ENCODE assay signal across 1 cellular context in genomic region chr4:152269448-152270191, GRCh38.
TF ChIP-seq lines count a peak whose summit lies in the region.

No MANE protein-coding gene starts in this region.

TF ChIP-seq in HepG2, 621 proteins besides CTCF, POLR2A, EP300 and RAD21:
- no peak for TF ChIP-seq CEBPZ (IDR thresholded peaks at IDR 0.05; ENCODE audit: low read length)
- TF ChIP-seq HNF4A (CRISPR knock-in tag; IDR thresholded peaks at IDR 0.05) = peak; percentile 50; the same call in 1 of the 2 replicates
- no peak for TF ChIP-seq SNAPC2 (CRISPR knock-in tag; IDR thresholded peaks at IDR 0.05)
- TF ChIP-seq KLF11 (CRISPR knock-in tag; IDR thresholded peaks at IDR 0.05) = no peak
- no peak for TF ChIP-seq TRAFD1 (CRISPR knock-in tag; IDR thresholded peaks at IDR 0.05; ENCODE audit: borderline replicate concordance)
- TF ChIP-seq ZNF737 (CRISPR knock-in tag; IDR thresholded peaks at IDR 0.05; ENCODE audit: borderline replicate concordance) = no peak
- TF ChIP-seq SALL2 (CRISPR knock-in tag; IDR thresholded peaks at IDR 0.05) = no peak
TF ChIP-seq in HepG2: peak in this region for 1.
